1 cellular context compared by ENCODE assay signal in genomic region chr22:45581549-45582080, GRCh38.
TF ChIP-seq lines count a peak whose summit lies in the region.

No MANE protein-coding gene starts in this region.

TF ChIP-seq in HepG2, 621 proteins besides CTCF, POLR2A, EP300 and RAD21 (continued from another document):
- no peak for TF ChIP-seq ZNF737 (CRISPR knock-in tag; IDR thresholded peaks at IDR 0.05; ENCODE audit: borderline replicate concordance)
- TF ChIP-seq ZNF629 (CRISPR knock-in tag; conservative IDR thresholded peaks at IDR 0.05) = peak; percentile 69
